Comparison of ENCODE assay signal across 32 cellular contexts in the genomic region with DNA sequence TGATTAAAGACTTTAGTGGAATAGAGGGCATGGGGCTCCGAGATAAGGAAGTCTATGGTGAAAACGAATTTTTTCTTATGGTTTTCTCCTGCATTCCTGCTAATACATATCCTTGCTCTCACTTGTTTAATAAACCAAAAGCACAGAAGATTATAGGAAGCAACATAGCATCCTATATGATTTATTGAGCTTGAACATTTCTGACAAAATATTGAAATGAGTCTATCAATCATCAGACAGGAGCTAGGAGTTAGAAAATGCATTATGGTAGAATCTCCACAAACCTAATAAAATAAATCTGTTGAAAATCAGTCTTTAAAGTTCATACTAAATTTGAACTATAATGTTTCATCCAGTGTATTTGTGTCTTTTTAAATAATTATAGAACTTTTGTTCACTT.
"Had no signal": no experiment of that assay in that cellular context is flagged by ENCODE, and none has a peak within 500 bp of the region (broad histone marks: within the 10 kb centered on the region; RNA-seq: fewer than 3 reads in every experiment).

No MANE protein-coding gene starts in this region.

- H3K27ac ChIP-seq: adrenal gland, ascending aorta, body of pancreas, brain microvascular endothelial cell, breast epithelium, cardiac muscle cell had no signal

- H3K4me3 ChIP-seq: adrenal gland, ascending aorta, body of pancreas, breast epithelium, cardiac muscle cell had no signal

- ATAC-seq: activated naive CD4-positive, alpha-beta T cell treated with anti-CD3 and anti-CD28 coated beads, Interleukin-2, amount 50 U/mL, for 72 hours; activated naive CD8-positive, alpha-beta T cell treated with anti-CD3 and anti-CD28 coated beads, Interleukin-2, amount 50 U/mL, for 24 hours; activated T-cell treated with anti-CD3 and anti-CD28 coated beads, Interleukin-2, amount 50 U/mL, for 4 hours; activated T-cell treated with anti-CD3 and anti-CD28 coated beads, Interleukin-2, amount 50 U/mL, for 72 hours; activated T-helper 17 cell treated with anti-CD3 and anti-CD28 coated beads, Interleukin-2, amount 50 U/mL, for 72 hours; body of pancreas had no signal

- H3K27me3 ChIP-seq: adrenal gland, ascending aorta, body of pancreas, brain microvascular endothelial cell, breast epithelium, cardiac muscle cell had no signal

- DNase-seq: activated effector memory CD4-positive, alpha-beta T cell treated with anti-CD3 and anti-CD28 coated beads, Interleukin-2, amount 50 U/mL, for 16 hours; activated effector memory CD4-positive, alpha-beta T cell treated with Interleukin-2 at 50 U/mL for 16 hours; activated gamma-delta T cell; activated gamma-delta T cell treated with Interleukin-2 at 50 U/mL for 16 hours; activated naive CD4-positive, alpha-beta T cell; activated naive CD4-positive, alpha-beta T cell treated with anti-CD3 and anti-CD28 coated beads for 36 hours; activated naive CD4-positive, alpha-beta T cell treated with anti-CD3 and anti-CD28 coated beads, Interleukin-2, amount 10 ng/mL, durations not matched to agents 7 days and 5 days; activated naive CD4-positive, alpha-beta T cell treated with anti-CD3 and anti-CD28 coated beads, Interleukin-2, amount 50 U/mL, for 16 hours; activated naive CD4-positive, alpha-beta T cell treated with Interleukin-2 at 50 U/mL for 16 hours; activated naive CD8-positive, alpha-beta T cell treated with anti-CD3 and anti-CD28 coated beads for 36 hours; activated naive CD8-positive, alpha-beta T cell treated with anti-CD3 and anti-CD28 coated beads, Interleukin-2, amount 10 ng/mL, durations not matched to agents 7 days and 5 days; activated naive CD8-positive, alpha-beta T cell treated with anti-CD3 and anti-CD28 coated beads, Interleukin-2, amount 50 U/mL, for 24 hours; activated T-cell treated with anti-CD3 and anti-CD28 coated beads, Interleukin-2, amount 50 U/mL, for 1 hour; activated T-cell treated with anti-CD3 and anti-CD28 coated beads, Interleukin-2, amount 50 U/mL, for 24 hours; activated T-cell treated with anti-CD3 and anti-CD28 coated beads, Interleukin-2, amount 50 U/mL, for 4 hours; activated T-cell treated with anti-CD3 and anti-CD28 coated beads, Interleukin-2, amount 50 U/mL, for 48 hours; activated T-cell treated with anti-CD3 and anti-CD28 coated beads, Interleukin-2, amount 50 U/mL, for 72 hours; adrenal gland; amniotic stem cell; amygdala; anterior cingulate cortex; aorta; body of pancreas; brain microvascular endothelial cell; caudate nucleus; central memory CD4-positive, alpha-beta T cell; cerebellar nuclear complex had no signal

- H3K9me3 ChIP-seq: adrenal gland, ascending aorta, body of pancreas, breast epithelium had no signal

- H3K36me3 ChIP-seq: adrenal gland, ascending aorta, brain microvascular endothelial cell, cardiac muscle cell had no signal
